Comparison of ENCODE assay signal across 17 cellular contexts in genomic region chr15:48413304-48413703, GRCh38.
DNase-seq lines count a peak whose midpoint lies in the region; ATAC-seq and TF ChIP-seq lines count a peak whose summit lies in the region.
"Had no signal": no experiment of that assay in that cellular context is flagged by ENCODE, and none has a peak within 500 bp of the region (broad histone marks: within the 10 kb centered on the region; RNA-seq: fewer than 3 reads in every experiment).

No MANE protein-coding gene starts in this region.

- H3F3A ChIP-seq in smooth muscle cell (ENCODE audit: low read depth), result peaks cover 4% of the 10 kb centered on the region

- H3K36me3 Mint-ChIP-seq in HFFc6 (ENCODE audit: low read depth), result peaks cover 87% of the 10 kb centered on the region
- H3K36me3 Mint-ChIP-seq: natural killer cell treated with Interleukin-12 subunit alpha and Interleukin-12 subunit beta and Interleukin-15 and Interleukin-18, amount 100 ng/mL, for 72 hours had no signal

- H3K27ac Mint-ChIP-seq in HFFc6, result peak overlapping the region; percentile 88
- H3K27ac Mint-ChIP-seq: activated CD4-positive, alpha-beta memory T cell treated with anti-CD3 and anti-CD28 coated beads, Interleukin-2, amount 10 ng/mL, durations not matched to agents 7 days and 5 days; activated T-helper 17 cell treated with anti-CD3 and anti-CD28 coated beads, Interleukin-2, amount 50 U/mL, for 72 hours; B cell; IgD-negative memory B cell; natural killer cell treated with Interleukin-12 subunit alpha and Interleukin-12 subunit beta and Interleukin-15 and Interleukin-18, amount 100 ng/mL, for 72 hours had no signal

- H3K27me3 Mint-ChIP-seq in HFFc6 (ENCODE audit: insufficient read depth), result peaks cover 42% of the 10 kb centered on the region
- H3K27me3 Mint-ChIP-seq: activated CD4-positive, alpha-beta memory T cell treated with anti-CD3 and anti-CD28 coated beads, Interleukin-2, amount 10 ng/mL, durations not matched to agents 7 days and 5 days had no signal

- H3K27ac ChIP-seq in coronary artery, result peak overlapping the region; percentile 64 to 77
- H3K27ac ChIP-seq in liver (ENCODE audit: low read depth in 1 of 2, low read length in 2 of 2), result no peak overlapping the region
- peak overlapping the region; percentile 76 for H3K27ac ChIP-seq in smooth muscle cell (ENCODE audit: low read depth)
- H3K27ac ChIP-seq in transverse colon, result peak overlapping the region in 2 of 4 donors; percentile 29 to 36

- H3K4me3 ChIP-seq in coronary artery, result peak overlapping the region; percentile 9
- no peak overlapping the region for H3K4me3 ChIP-seq in liver (ENCODE audit: low read depth in 1 of 3, low read length in 3 of 3)
- H3K4me3 ChIP-seq in smooth muscle cell, result no peak overlapping the region
- H3K4me3 ChIP-seq in transverse colon, result no peak overlapping the region

- H3K36me3 ChIP-seq in liver (ENCODE audit: control insufficient read depth in 4 of 4, insufficient read depth in 3 of 4, low read depth in 1 of 4, low read length in 3 of 4) (no peaks in the 10 kb centered on the region), smooth muscle cell (ENCODE audit: low read depth) (peaks cover 32% of the 10 kb centered on the region), transverse colon (no peaks in the 10 kb centered on the region)

- no peak overlapping the region for H2AFZ ChIP-seq in smooth muscle cell (ENCODE audit: low read depth)

- no peaks in the 10 kb centered on the region for H3K27me3 ChIP-seq in liver (ENCODE audit: control insufficient read depth in 4 of 4, insufficient read depth in 4 of 4, low read length in 3 of 4)
- no peaks in the 10 kb centered on the region for H3K27me3 ChIP-seq in smooth muscle cell (ENCODE audit: low read depth)
- no peaks in the 10 kb centered on the region for H3K27me3 ChIP-seq in transverse colon

- no peaks in the 10 kb centered on the region for H3K9me3 Mint-ChIP-seq in HFFc6
- H3K9me3 Mint-ChIP-seq: activated CD4-positive, alpha-beta memory T cell treated with anti-CD3 and anti-CD28 coated beads, Interleukin-2, amount 10 ng/mL, durations not matched to agents 7 days and 5 days; activated T-helper 17 cell treated with anti-CD3 and anti-CD28 coated beads, Interleukin-2, amount 50 U/mL, for 72 hours; natural killer cell treated with Interleukin-12 subunit alpha and Interleukin-12 subunit beta and Interleukin-15 and Interleukin-18, amount 100 ng/mL, for 72 hours had no signal

- TF ChIP-seq POLR2A in transverse colon (IDR thresholded peaks at IDR 0.05), result no peak

- TF ChIP-seq RAD21 in liver (IDR thresholded peaks at IDR 0.05), result no peak

- intact Hi-C loops in transverse colon (cut with DNase I; ENCODE audit: low total_unique reads), result no loop called here

- WGBS in liver, result 33% methylated on average over 6 of the region's 6 CpGs
- 73% methylated on average over 6 of the region's 6 CpGs for WGBS in smooth muscle cell (ENCODE audit: low lambda C conversion rate)
- 64 to 73% methylated on average over 6 of the region's 6 CpGs for WGBS in transverse colon (ENCODE audit: low coverage in 1 of 2), 2 donors

- peak overlapping the region; percentile 19 for H3K4me2 ChIP-seq in smooth muscle cell

- peaks cover 89% of the 10 kb centered on the region for H3K4me1 Mint-ChIP-seq in HFFc6 (ENCODE audit: low read depth)
- H3K4me1 Mint-ChIP-seq: activated CD4-positive, alpha-beta memory T cell treated with anti-CD3 and anti-CD28 coated beads, Interleukin-2, amount 10 ng/mL, durations not matched to agents 7 days and 5 days; activated T-helper 17 cell treated with anti-CD3 and anti-CD28 coated beads, Interleukin-2, amount 50 U/mL, for 72 hours; B cell had no signal

- H3K9me3 ChIP-seq in liver (ENCODE audit: control insufficient read depth in 4 of 4, low read length in 3 of 4), result no peaks in the 10 kb centered on the region
- no peaks in the 10 kb centered on the region for H3K9me3 ChIP-seq in smooth muscle cell (replicated peaks; ENCODE audit: low read depth)
- no peaks in the 10 kb centered on the region for H3K9me3 ChIP-seq in transverse colon

- H4K20me1 ChIP-seq in smooth muscle cell (ENCODE audit: low read depth), result no peaks in the 10 kb centered on the region

- peak overlapping the region; percentile 75 for H3K4me3 Mint-ChIP-seq in HFFc6
- H3K4me3 Mint-ChIP-seq: activated CD4-positive, alpha-beta memory T cell treated with anti-CD3 and anti-CD28 coated beads, Interleukin-2, amount 10 ng/mL, durations not matched to agents 7 days and 5 days; activated T-helper 17 cell treated with anti-CD3 and anti-CD28 coated beads, Interleukin-2, amount 50 U/mL, for 72 hours; B cell; IgD-negative memory B cell; natural killer cell treated with Interleukin-12 subunit alpha and Interleukin-12 subunit beta and Interleukin-15 and Interleukin-18, amount 100 ng/mL, for 72 hours had no signal

- no peak overlapping the region for H3K9ac ChIP-seq in liver (ENCODE audit: low read depth in 1 of 2, low read length in 2 of 2)
- H3K9ac ChIP-seq in smooth muscle cell (ENCODE audit: low read depth), result peak overlapping the region; percentile 25

- DNase-seq in HFFc6 (no peak), coronary artery (ENCODE audit: low spot score) (no peak), smooth muscle cell (lab: John Stamatoyannopoulos, UW; ENCODE audit: unreplicated experiment) (no peak), transverse colon (no peak), UCSD-AML1 (lab: John Stamatoyannopoulos, UW; ENCODE audit: unreplicated experiment) (no peak), mucosa of gallbladder (ENCODE audit: low spot score) (no peak)
- DNase-seq: activated CD4-positive, alpha-beta memory T cell treated with anti-CD3 and anti-CD28 coated beads, Interleukin-2, amount 10 ng/mL, durations not matched to agents 7 days and 5 days; caudate nucleus; head of caudate nucleus; NCI-H1105 treated with DMSO at 0.1 percent for 48 hours; stimulated activated naive CD8-positive, alpha-beta T cell treated with anti-CD3 and anti-CD28 coated beads, Interleukin-15, Interleukin-2, amounts not matched to agents 100 U/mL and 50 U/mL, for 24 hours had no signal

- TF ChIP-seq EP300 in transverse colon (IDR thresholded peaks at IDR 0.05; ENCODE audit: low read depth), result no peak

- H3K79me2 ChIP-seq in smooth muscle cell (ENCODE audit: low read depth), result no peaks in the 10 kb centered on the region

- no peak for ATAC-seq in HG02623 (IDR thresholded peaks at IDR 0.05; ENCODE audit: unreplicated experiment)
- ATAC-seq: activated T-helper 17 cell treated with anti-CD3 and anti-CD28 coated beads, Interleukin-2, amount 50 U/mL, for 72 hours; natural killer cell treated with Interleukin-12 subunit alpha and Interleukin-12 subunit beta and Interleukin-15 and Interleukin-18, amount 100 ng/mL, for 72 hours; stimulated activated naive CD8-positive, alpha-beta T cell treated with anti-CD3 and anti-CD28 coated beads, Interleukin-15, Interleukin-2, amounts not matched to agents 100 U/mL and 50 U/mL, for 24 hours had no signal

- in situ Hi-C loops in transverse colon (cut with MboI; ENCODE audit: low pct_ligation_motif_present in 1 of 4, low pct_unique_long_range_greater_than_20kb in 1 of 4, low sequenced_read_pairs in 3 of 4), result no loop called here

- TF ChIP-seq CTCF in HFFc6 (IDR thresholded peaks at IDR 0.05) (no peak), coronary artery (IDR thresholded peaks at IDR 0.05) (no peak), liver (IDR thresholded peaks at IDR 0.05; ENCODE audit: low read depth, low read length, missing input control) (no peak), smooth muscle cell (IDR thresholded peaks at IDR 0.05; ENCODE audit: borderline replicate concordance, insufficient read depth, poor library complexity, severe bottlenecking) (no peak), transverse colon (IDR thresholded peaks at IDR 0.05) (no peak)

- H3K4me1 ChIP-seq in liver (ENCODE audit: control insufficient read depth in 4 of 4, insufficient read depth in 4 of 4, low read length in 3 of 4), result peaks cover 0 to 17% (median 5%) of the 10 kb centered on the region in 4 donors
- H3K4me1 ChIP-seq in smooth muscle cell (ENCODE audit: low read depth), result no peaks in the 10 kb centered on the region
- H3K4me1 ChIP-seq in transverse colon, result no peaks in the 10 kb centered on the region

TF ChIP-seq in liver, 16 proteins besides CTCF, POLR2A, EP300 and RAD21:
- TF ChIP-seq, protein P1, sequence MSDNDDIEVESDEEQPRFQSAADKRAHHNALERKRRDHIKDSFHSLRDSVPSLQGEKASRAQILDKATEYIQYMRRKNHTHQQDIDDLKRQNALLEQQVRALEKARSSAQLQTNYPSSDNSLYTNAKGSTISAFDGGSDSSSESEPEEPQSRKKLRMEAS (IDR thresholded peaks at IDR 0.05), result peak; percentile 33
- TF ChIP-seq HNF4G (IDR thresholded peaks at IDR 0.05) (peak; percentile 15), JUND (IDR thresholded peaks at IDR 0.05) (peak in 1 of 2 donors; percentile 78), RXRA (IDR thresholded peaks at IDR 0.05) (peak in 1 of 2 donors; percentile 70), FOXA1 (IDR thresholded peaks at IDR 0.05) (peak; percentile 5), ZBTB33 (IDR thresholded peaks at IDR 0.05) (peak; percentile 39), SP1 (IDR thresholded peaks at IDR 0.05) (no peak), YY1 (IDR thresholded peaks at IDR 0.05) (peak; percentile 37), TAF1 (conservative IDR thresholded peaks at IDR 0.05) (no peak), HNF4A (conservative IDR thresholded peaks at IDR 0.05) (peak; percentile 56 to 75)
- TF ChIP-seq, protein P2, sequence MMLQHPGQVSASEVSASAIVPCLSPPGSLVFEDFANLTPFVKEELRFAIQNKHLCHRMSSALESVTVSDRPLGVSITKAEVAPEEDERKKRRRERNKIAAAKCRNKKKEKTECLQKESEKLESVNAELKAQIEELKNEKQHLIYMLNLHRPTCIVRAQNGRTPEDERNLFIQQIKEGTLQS (IDR thresholded peaks at IDR 0.05), result no peak

Comparison
In these comparisons a context has a peak if more than half of its experiments do, and no peak if none do; other contexts are left out.
1. H3K27ac ChIP-seq: peak in coronary artery (2 of 2) and smooth muscle cell (single experiment); none in liver (0 of 2).